8 cellular contexts compared by ENCODE assay signal in genomic region chr4:15779789-15780188, GRCh38. TPM values are rescaled to one million over a fixed set of nuclear protein-coding genes. Genes with fewer than 3 reads are reported as not detected.
DNase-seq lines count a peak whose midpoint lies in the region; ATAC-seq, FAIRE-seq and TF ChIP-seq lines count a peak whose summit lies in the region.

No MANE protein-coding gene starts in this region.

- H3K4me1 Mint-ChIP-seq in natural killer cell: peaks cover 73 to 77% of the 10 kb centered on the region in 2 donors

- peak overlapping the region in 10 of 11 experiments; percentile 70 to 96 (median 86); a peak in 21 of 22 replicates for H3K9ac ChIP-seq in BLaER1 treated with 17β-estradiol and CSF1 and Interleukin-3, amounts not matched to agents 10 nM and 100 nM
- no peak overlapping the region for H3K9ac ChIP-seq in KMS-11

- DNase-seq in bronchial epithelial cell (ENCODE audit: low read depth): peak; percentile 43
- DNase-seq in natural killer cell: no peak
- no peak for DNase-seq in medulla oblongata (ENCODE audit: extremely low spot score)
- no peak for DNase-seq in NCI-H748 (lab: John Stamatoyannopoulos, UW; ENCODE audit: unreplicated experiment)
- DNase-seq in hypothalamus (lab: John Stamatoyannopoulos, UW): no peak

- no peaks in the 10 kb centered on the region for H3K9me3 Mint-ChIP-seq in natural killer cell

- H3K27ac ChIP-seq in BLaER1 treated with 17β-estradiol and CSF1 and Interleukin-3, amounts not matched to agents 10 nM and 100 nM: peak overlapping the region in 10 of 11 experiments; percentile 39 to 97 (median 87); a peak in 20 of 22 replicates
- H3K27ac ChIP-seq in KMS-11: no peak overlapping the region

- H3K27me3 ChIP-seq in BLaER1 treated with 17β-estradiol and CSF1 and Interleukin-3, amounts not matched to agents 10 nM and 100 nM: peaks cover 0 to 21% (median 0%) of the 10 kb centered on the region in 11 experiments; a peak in 5 of 22 replicates
- H3K27me3 ChIP-seq in KMS-11 (ENCODE audit: insufficient read depth, low read depth): peaks cover 3% of the 10 kb centered on the region; the same call in 1 of the 2 replicates
- peaks cover 12% of the 10 kb centered on the region for H3K27me3 ChIP-seq in bronchial epithelial cell (ENCODE audit: control insufficient read depth, insufficient read depth, low read length)

- H3K27ac Mint-ChIP-seq in natural killer cell: peak overlapping the region; percentile 83 to 86

- peak overlapping the region; percentile 80 to 95 (median 87) for H3K4me2 ChIP-seq in BLaER1 treated with 17β-estradiol and CSF1 and Interleukin-3, amounts not matched to agents 10 nM and 100 nM
- H3K4me2 ChIP-seq in KMS-11: peak overlapping the region; percentile 99

- H4K20me1 ChIP-seq in BLaER1 treated with 17β-estradiol and CSF1 and Interleukin-3, amounts not matched to agents 10 nM and 100 nM: peaks cover 0 to 15% (median 0%) of the 10 kb centered on the region in 11 experiments; a peak in 2 of 22 replicates
- H4K20me1 ChIP-seq in KMS-11 (ENCODE audit: insufficient read depth): no peaks in the 10 kb centered on the region

- no peaks in the 10 kb centered on the region for H3K27me3 Mint-ChIP-seq in natural killer cell (ENCODE audit: low read depth in 2 of 2)

- H3K36me3 ChIP-seq in BLaER1 treated with 17β-estradiol and CSF1 and Interleukin-3, amounts not matched to agents 10 nM and 100 nM: peaks cover 0 to 46% (median 42%) of the 10 kb centered on the region in 11 experiments; a peak in 18 of 22 replicates
- H3K36me3 ChIP-seq in KMS-11 (ENCODE audit: insufficient read depth): no peaks in the 10 kb centered on the region
- H3K36me3 ChIP-seq in bronchial epithelial cell (ENCODE audit: control insufficient read depth, insufficient read depth, low read length): no peaks in the 10 kb centered on the region

- H3K79me2 ChIP-seq in KMS-11 (ENCODE audit: insufficient read depth, low read depth): no peaks in the 10 kb centered on the region

- TF ChIP-seq CTCF in KMS-11 (conservative IDR thresholded peaks at IDR 0.05; ENCODE audit: low read depth, low read length) (no peak), bronchial epithelial cell (IDR thresholded peaks at IDR 0.05; ENCODE audit: insufficient read depth, low read length, severe bottlenecking) (no peak), natural killer cell (IDR thresholded peaks at IDR 0.05) (no peak)

- peak in 1 of 3 donors; percentile 13 for ATAC-seq in natural killer cell
- ATAC-seq in GM19397 (IDR thresholded peaks at IDR 0.05; ENCODE audit: unreplicated experiment): no peak

- intact Hi-C loops in natural killer cell (cut with micrococcal nuclease): loop anchor here (1.0 to 2.0 kb wide), 4 partner anchors 8 to 183 kb away; partner anchors contain the start of gene FGFBP2

- no peak overlapping the region for H2AFZ ChIP-seq in KMS-11 (ENCODE audit: low read depth)

- H3K4me3 Mint-ChIP-seq in natural killer cell: peak overlapping the region; percentile 91

- peaks cover 17% of the 10 kb centered on the region for H3K36me3 Mint-ChIP-seq in natural killer cell

- peaks cover 52 to 77% (median 65%) of the 10 kb centered on the region in 10 experiments for H3K4me1 ChIP-seq in BLaER1 treated with 17β-estradiol and CSF1 and Interleukin-3, amounts not matched to agents 10 nM and 100 nM
- H3K4me1 ChIP-seq in KMS-11 (ENCODE audit: low read depth, poor library complexity, severe bottlenecking): peaks cover 45% of the 10 kb centered on the region

- H3K9me3 ChIP-seq in BLaER1 treated with 17β-estradiol and CSF1 and Interleukin-3, amounts not matched to agents 10 nM and 100 nM (replicated peaks in 1 of 11): peaks cover 0 to 40% (median 34%) of the 10 kb centered on the region in 11 experiments; a peak in 17 of 22 replicates

- no peak for FAIRE-seq in bronchial epithelial cell (lab: Jason Lieb, UNC)

- peak overlapping the region; percentile 63 to 93 (median 86) for H3K4me3 ChIP-seq in BLaER1 treated with 17β-estradiol and CSF1 and Interleukin-3, amounts not matched to agents 10 nM and 100 nM
- H3K4me3 ChIP-seq in KMS-11 (IDR thresholded peaks at IDR 0.05; ENCODE audit: insufficient read depth, low read depth, low read length): no peak overlapping the region
- H3K4me3 ChIP-seq in bronchial epithelial cell (ENCODE audit: low read depth, low read length): no peak overlapping the region

RNA-seq across cellular contexts. Expression of gene CD38, which starts 1.7 kb away (rescaled TPM):
- total RNA-seq in bronchial epithelial cell: not detected in 2 replicates
- 100 to 1,000 TPM in 1 of 3 donors, 10 to 100 TPM in 2; 91.8 to 124 (median 98.8) TPM for total RNA-seq in natural killer cell

Comparison
In these comparisons a context has a peak if more than half of its experiments do, and no peak if none do; other contexts are left out.
1. H3K4me3 ChIP-seq: peak in BLaER1 treated with 17β-estradiol and CSF1 and Interleukin-3, amounts not matched to agents 10 nM and 100 nM (10 of 10); none in KMS-11 (single experiment) and bronchial epithelial cell (single experiment).
2. RNA of gene CD38, which starts 1.7 kb away (total RNA-seq): 91.8 to 124 TPM in natural killer cell; not detected in bronchial epithelial cell; every median in the first group is over 10 times any median in the second.